In the genomic region with DNA sequence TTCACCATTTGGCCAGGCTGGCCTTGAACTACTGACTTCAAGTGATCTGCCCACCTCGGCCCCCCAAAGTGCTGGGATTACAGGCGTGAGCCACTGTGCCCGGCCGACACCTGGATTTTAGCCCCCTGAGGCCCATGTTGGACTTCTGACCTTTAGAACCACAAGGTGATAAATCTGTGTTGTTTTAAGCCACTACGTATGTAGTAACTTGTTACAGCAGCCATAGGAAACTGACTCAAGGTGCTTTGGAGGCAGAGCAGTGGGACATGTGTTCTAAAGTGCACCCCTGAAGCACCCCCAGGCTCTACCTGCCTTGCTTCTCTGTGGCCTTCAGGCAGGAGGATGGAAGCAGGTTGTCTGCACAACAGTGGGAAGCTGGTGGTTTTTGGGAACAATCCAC, we compare ENCODE assay signal across 19 cellular contexts.
"Had no signal": no experiment of that assay in that cellular context is flagged by ENCODE, and none has a peak within 500 bp of the region (broad histone marks: within the 10 kb centered on the region; RNA-seq: fewer than 3 reads in every experiment).

No MANE protein-coding gene starts in this region.

- H3K36me3 Mint-ChIP-seq: immature natural killer cell, memory B cell had no signal

- H3K4me1 ChIP-seq: esophagus muscularis mucosa, foreskin keratinocyte, gastroesophageal sphincter, left lung, lower lobe of right lung had no signal

- H3K27ac Mint-ChIP-seq: immature natural killer cell, memory B cell had no signal

- H3K4me3 Mint-ChIP-seq: immature natural killer cell, memory B cell had no signal

- H2AFZ ChIP-seq: hepatocyte had no signal

- ATAC-seq: foreskin keratinocyte, gastroesophageal sphincter, heart left ventricle, left cardiac atrium, left lung, left ventricle myocardium superior, lower lobe of right lung had no signal

- H3K27me3 ChIP-seq: dorsolateral prefrontal cortex, esophagus muscularis mucosa, gastroesophageal sphincter, heart left ventricle, hepatocyte had no signal

- H3K4me2 ChIP-seq: hepatocyte had no signal

- H3K36me3 ChIP-seq: esophagus muscularis mucosa, gastroesophageal sphincter, heart left ventricle, left lung, lower lobe of right lung had no signal

- H3K4me3 ChIP-seq: coronary artery, dorsolateral prefrontal cortex, esophagus muscularis mucosa, gastroesophageal sphincter, heart left ventricle, hepatocyte, left lung, lower lobe of right lung had no signal

- H3K9me3 Mint-ChIP-seq: immature natural killer cell, memory B cell had no signal

- H3K9me3 ChIP-seq: esophagus muscularis mucosa, gastroesophageal sphincter, heart left ventricle, left lung, lower lobe of right lung had no signal

- H3K27ac ChIP-seq: coronary artery, dorsolateral prefrontal cortex, esophagus muscularis mucosa, foreskin keratinocyte, gastroesophageal sphincter, heart left ventricle, hepatocyte, left lung, lower lobe of right lung had no signal

- H3K4me1 Mint-ChIP-seq: immature natural killer cell, memory B cell had no signal

- DNase-seq: dermis blood vessel endothelial cell; dorsolateral prefrontal cortex; effector CD4-positive, alpha-beta T cell; effector memory CD4-positive, alpha-beta T cell; heart left ventricle; hypothalamus; immature natural killer cell; left cardiac atrium; left ventricle myocardium superior; lower lobe of right lung; mesendoderm; midbrain had no signal
